ENCODE assay signal across 1 cellular context in genomic region chr12:110345176-110345651, GRCh38.
A peak's percentile ranks its signal among the peaks of the same experiment; 100 is the strongest.
TF ChIP-seq lines count a peak whose summit lies in the region.

No MANE protein-coding gene starts in this region.

TF ChIP-seq in HepG2, 621 proteins besides CTCF, POLR2A, EP300 and RAD21 (continued from another document and continues in another):
- TF ChIP-seq TCF7 (IDR thresholded peaks at IDR 0.05; ENCODE audit: low read depth) = peak; percentile 44; the same call in 1 of the 2 replicates
- TF ChIP-seq TEAD3 (CRISPR knock-in tag; optimal IDR thresholded peaks at IDR 0.05; ENCODE audit: borderline replicate concordance) = peak; percentile 76
- 0 out of 2 replicates have a peak, but pooled peaks have one; percentile 43 for TF ChIP-seq IKZF5 (CRISPR knock-in tag; IDR thresholded peaks at IDR 0.05)
- no peak; the same call in 1 of the 2 replicates for TF ChIP-seq RXRA (CRISPR knock-in tag; IDR thresholded peaks at IDR 0.05)
- TF ChIP-seq TARDBP (CRISPR knock-in tag; IDR thresholded peaks at IDR 0.05) = 0 out of 2 replicates have a peak, but pooled peaks have one; percentile 27
- no peak for TF ChIP-seq ZNF292 (CRISPR knock-in tag; IDR thresholded peaks at IDR 0.05; ENCODE audit: borderline replicate concordance, low read depth)
- TF ChIP-seq ZNF205 (CRISPR knock-in tag; IDR thresholded peaks at IDR 0.05) = 0 out of 2 replicates have a peak, but pooled peaks have one; percentile 19
- TF ChIP-seq HDAC1 (CRISPR knock-in tag; IDR thresholded peaks at IDR 0.05) = peak; percentile 69; the same call in 1 of the 2 replicates
- peak; percentile 72; the same call in 1 of the 2 replicates for TF ChIP-seq HNF4G (IDR thresholded peaks at IDR 0.05; ENCODE audit: borderline replicate concordance, low read depth, low read length)
- peak; percentile 55; the same call in 1 of the 2 replicates for TF ChIP-seq HNF4G (CRISPR knock-in tag; IDR thresholded peaks at IDR 0.05; ENCODE audit: borderline replicate concordance, low read depth)
- TF ChIP-seq, protein P1, sequence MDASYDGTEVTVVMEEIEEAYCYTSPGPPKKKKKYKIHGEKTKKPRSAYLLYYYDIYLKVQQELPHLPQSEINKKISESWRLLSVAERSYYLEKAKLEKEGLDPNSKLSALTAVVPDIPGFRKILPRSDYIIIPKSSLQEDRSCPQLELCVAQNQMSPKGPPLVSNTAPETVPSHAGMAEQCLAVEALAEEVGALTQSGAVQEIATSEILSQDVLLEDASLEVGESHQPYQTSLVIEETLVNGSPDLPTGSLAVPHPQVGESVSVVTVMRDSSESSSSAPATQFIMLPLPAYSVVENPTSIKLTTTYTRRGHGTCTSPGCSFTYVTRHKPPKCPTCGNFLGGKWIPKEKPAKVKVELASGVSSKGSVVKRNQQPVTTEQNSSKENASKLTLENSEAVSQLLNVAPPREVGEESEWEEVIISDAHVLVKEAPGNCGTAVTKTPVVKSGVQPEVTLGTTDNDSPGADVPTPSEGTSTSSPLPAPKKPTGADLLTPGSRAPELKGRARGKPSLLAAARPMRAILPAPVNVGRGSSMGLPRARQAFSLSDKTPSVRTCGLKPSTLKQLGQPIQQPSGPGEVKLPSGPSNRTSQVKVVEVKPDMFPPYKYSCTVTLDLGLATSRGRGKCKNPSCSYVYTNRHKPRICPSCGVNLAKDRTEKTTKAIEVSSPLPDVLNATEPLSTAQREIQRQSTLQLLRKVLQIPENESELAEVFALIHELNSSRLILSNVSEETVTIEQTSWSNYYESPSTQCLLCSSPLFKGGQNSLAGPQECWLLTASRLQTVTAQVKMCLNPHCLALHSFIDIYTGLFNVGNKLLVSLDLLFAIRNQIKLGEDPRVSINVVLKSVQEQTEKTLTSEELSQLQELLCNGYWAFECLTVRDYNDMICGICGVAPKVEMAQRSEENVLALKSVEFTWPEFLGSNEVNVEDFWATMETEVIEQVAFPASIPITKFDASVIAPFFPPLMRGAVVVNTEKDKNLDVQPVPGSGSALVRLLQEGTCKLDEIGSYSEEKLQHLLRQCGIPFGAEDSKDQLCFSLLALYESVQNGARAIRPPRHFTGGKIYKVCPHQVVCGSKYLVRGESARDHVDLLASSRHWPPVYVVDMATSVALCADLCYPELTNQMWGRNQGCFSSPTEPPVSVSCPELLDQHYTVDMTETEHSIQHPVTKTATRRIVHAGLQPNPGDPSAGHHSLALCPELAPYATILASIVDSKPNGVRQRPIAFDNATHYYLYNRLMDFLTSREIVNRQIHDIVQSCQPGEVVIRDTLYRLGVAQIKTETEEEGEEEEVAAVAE (CRISPR knock-in tag; IDR thresholded peaks at IDR 0.05; ENCODE audit: borderline replicate concordance) = 0 out of 2 replicates have a peak, but pooled peaks have one; percentile 27
- TF ChIP-seq PAWR (CRISPR knock-in tag; IDR thresholded peaks at IDR 0.05; ENCODE audit: borderline replicate concordance) = no peak
- no peak for TF ChIP-seq SMARCC2 (IDR thresholded peaks at IDR 0.05)
- peak; percentile 23; the same call in 1 of the 2 replicates for TF ChIP-seq ATF7 (IDR thresholded peaks at IDR 0.05)
- no peak for TF ChIP-seq ATF7 (CRISPR knock-in tag; IDR thresholded peaks at IDR 0.05)
- TF ChIP-seq, protein P2, sequence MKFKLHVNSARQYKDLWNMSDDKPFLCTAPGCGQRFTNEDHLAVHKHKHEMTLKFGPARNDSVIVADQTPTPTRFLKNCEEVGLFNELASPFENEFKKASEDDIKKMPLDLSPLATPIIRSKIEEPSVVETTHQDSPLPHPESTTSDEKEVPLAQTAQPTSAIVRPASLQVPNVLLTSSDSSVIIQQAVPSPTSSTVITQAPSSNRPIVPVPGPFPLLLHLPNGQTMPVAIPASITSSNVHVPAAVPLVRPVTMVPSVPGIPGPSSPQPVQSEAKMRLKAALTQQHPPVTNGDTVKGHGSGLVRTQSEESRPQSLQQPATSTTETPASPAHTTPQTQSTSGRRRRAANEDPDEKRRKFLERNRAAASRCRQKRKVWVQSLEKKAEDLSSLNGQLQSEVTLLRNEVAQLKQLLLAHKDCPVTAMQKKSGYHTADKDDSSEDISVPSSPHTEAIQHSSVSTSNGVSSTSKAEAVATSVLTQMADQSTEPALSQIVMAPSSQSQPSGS (CRISPR knock-in tag; IDR thresholded peaks at IDR 0.05) = no peak
- TF ChIP-seq, protein P3, sequence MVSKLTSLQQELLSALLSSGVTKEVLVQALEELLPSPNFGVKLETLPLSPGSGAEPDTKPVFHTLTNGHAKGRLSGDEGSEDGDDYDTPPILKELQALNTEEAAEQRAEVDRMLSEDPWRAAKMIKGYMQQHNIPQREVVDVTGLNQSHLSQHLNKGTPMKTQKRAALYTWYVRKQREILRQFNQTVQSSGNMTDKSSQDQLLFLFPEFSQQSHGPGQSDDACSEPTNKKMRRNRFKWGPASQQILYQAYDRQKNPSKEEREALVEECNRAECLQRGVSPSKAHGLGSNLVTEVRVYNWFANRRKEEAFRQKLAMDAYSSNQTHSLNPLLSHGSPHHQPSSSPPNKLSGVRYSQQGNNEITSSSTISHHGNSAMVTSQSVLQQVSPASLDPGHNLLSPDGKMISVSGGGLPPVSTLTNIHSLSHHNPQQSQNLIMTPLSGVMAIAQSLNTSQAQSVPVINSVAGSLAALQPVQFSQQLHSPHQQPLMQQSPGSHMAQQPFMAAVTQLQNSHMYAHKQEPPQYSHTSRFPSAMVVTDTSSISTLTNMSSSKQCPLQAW (CRISPR knock-in tag; IDR thresholded peaks at IDR 0.05) = peak; percentile 42; the same call in 1 of the 2 replicates
- TF ChIP-seq ZNF768 (CRISPR knock-in tag; IDR thresholded peaks at IDR 0.05) = no peak
- TF ChIP-seq ASH2L (IDR thresholded peaks at IDR 0.05; ENCODE audit: insufficient read length, low read depth, low read length) = peak; percentile 32
- TF ChIP-seq MAFG (CRISPR knock-in tag; IDR thresholded peaks at IDR 0.05) = no peak
- TF ChIP-seq ZBTB46 (CRISPR knock-in tag; IDR thresholded peaks at IDR 0.05; ENCODE audit: borderline replicate concordance) = no peak
- TF ChIP-seq, protein P4, sequence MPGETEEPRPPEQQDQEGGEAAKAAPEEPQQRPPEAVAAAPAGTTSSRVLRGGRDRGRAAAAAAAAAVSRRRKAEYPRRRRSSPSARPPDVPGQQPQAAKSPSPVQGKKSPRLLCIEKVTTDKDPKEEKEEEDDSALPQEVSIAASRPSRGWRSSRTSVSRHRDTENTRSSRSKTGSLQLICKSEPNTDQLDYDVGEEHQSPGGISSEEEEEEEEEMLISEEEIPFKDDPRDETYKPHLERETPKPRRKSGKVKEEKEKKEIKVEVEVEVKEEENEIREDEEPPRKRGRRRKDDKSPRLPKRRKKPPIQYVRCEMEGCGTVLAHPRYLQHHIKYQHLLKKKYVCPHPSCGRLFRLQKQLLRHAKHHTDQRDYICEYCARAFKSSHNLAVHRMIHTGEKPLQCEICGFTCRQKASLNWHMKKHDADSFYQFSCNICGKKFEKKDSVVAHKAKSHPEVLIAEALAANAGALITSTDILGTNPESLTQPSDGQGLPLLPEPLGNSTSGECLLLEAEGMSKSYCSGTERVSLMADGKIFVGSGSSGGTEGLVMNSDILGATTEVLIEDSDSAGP (CRISPR knock-in tag; IDR thresholded peaks at IDR 0.05; ENCODE audit: borderline replicate concordance) = no peak
- TF ChIP-seq ZNF879 (CRISPR knock-in tag; IDR thresholded peaks at IDR 0.05) = no peak
- peak; percentile 71; the same call in 1 of the 2 replicates for TF ChIP-seq ZNF644 (CRISPR knock-in tag; IDR thresholded peaks at IDR 0.05; ENCODE audit: low read depth)
- TF ChIP-seq SATB2 (CRISPR knock-in tag; IDR thresholded peaks at IDR 0.05) = no peak
- peak; percentile 54; the same call in 1 of the 2 replicates for TF ChIP-seq NR2F2 (IDR thresholded peaks at IDR 0.05; ENCODE audit: borderline replicate concordance, low read depth)
- TF ChIP-seq FOXA3 (CRISPR knock-in tag; IDR thresholded peaks at IDR 0.05) = peak; percentile 44
- peak; percentile 71; the same call in 1 of the 2 replicates for TF ChIP-seq MIER2 (CRISPR knock-in tag; IDR thresholded peaks at IDR 0.05)
- TF ChIP-seq ETV5 (CRISPR knock-in tag; IDR thresholded peaks at IDR 0.05; ENCODE audit: borderline replicate concordance) = peak; percentile 54; the same call in 1 of the 2 replicates
- 0 out of 2 replicates have a peak, but pooled peaks have one; percentile 23 for TF ChIP-seq ATF1 (CRISPR knock-in tag; IDR thresholded peaks at IDR 0.05)
- TF ChIP-seq, protein P5, sequence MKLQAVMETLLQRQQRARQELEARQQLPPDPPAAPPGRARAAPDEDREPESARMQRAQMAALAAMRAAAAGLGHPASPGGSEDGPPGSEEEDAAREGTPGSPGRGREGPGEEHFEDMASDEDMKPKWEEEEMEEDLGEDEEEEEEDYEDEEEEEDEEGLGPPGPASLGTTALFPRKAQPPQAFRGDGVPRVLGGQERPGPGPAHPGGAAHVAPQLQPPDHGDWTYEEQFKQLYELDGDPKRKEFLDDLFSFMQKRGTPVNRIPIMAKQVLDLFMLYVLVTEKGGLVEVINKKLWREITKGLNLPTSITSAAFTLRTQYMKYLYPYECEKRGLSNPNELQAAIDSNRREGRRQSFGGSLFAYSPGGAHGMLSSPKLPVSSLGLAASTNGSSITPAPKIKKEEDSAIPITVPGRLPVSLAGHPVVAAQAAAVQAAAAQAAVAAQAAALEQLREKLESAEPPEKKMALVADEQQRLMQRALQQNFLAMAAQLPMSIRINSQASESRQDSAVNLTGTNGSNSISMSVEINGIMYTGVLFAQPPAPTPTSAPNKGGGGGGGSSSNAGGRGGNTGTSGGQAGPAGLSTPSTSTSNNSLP (IDR thresholded peaks at IDR 0.05; ENCODE audit: low read depth, low read length) = peak; percentile 88; the same call in 1 of the 2 replicates
- no peak for TF ChIP-seq ZNF24 (IDR thresholded peaks at IDR 0.05)
- no peak for TF ChIP-seq POLR2AphosphoS2 (IDR thresholded peaks at IDR 0.05; ENCODE audit: low read depth, low read length)
- no peak for TF ChIP-seq NR2F6 (IDR thresholded peaks at IDR 0.05)
- 0 out of 2 replicates have a peak, but pooled peaks have one; percentile 37 for TF ChIP-seq NR2F6 (CRISPR knock-in tag; IDR thresholded peaks at IDR 0.05)
- 0 out of 2 replicates have a peak, but pooled peaks have one; percentile 59 for TF ChIP-seq ZGPAT (CRISPR knock-in tag; IDR thresholded peaks at IDR 0.05)
- TF ChIP-seq BCL3 (CRISPR knock-in tag; IDR thresholded peaks at IDR 0.05) = no peak
- TF ChIP-seq, protein P6, sequence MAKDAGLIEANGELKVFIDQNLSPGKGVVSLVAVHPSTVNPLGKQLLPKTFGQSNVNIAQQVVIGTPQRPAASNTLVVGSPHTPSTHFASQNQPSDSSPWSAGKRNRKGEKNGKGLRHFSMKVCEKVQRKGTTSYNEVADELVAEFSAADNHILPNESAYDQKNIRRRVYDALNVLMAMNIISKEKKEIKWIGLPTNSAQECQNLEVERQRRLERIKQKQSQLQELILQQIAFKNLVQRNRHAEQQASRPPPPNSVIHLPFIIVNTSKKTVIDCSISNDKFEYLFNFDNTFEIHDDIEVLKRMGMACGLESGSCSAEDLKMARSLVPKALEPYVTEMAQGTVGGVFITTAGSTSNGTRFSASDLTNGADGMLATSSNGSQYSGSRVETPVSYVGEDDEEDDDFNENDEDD (CRISPR knock-in tag; IDR thresholded peaks at IDR 0.05; ENCODE audit: borderline replicate concordance) = peak; percentile 36; the same call in 1 of the 2 replicates
- peak; percentile 91 for TF ChIP-seq NFE2L2 (IDR thresholded peaks at IDR 0.05; ENCODE audit: low read length)
- 0 out of 2 replicates have a peak, but pooled peaks have one; percentile 15 for TF ChIP-seq SP4 (CRISPR knock-in tag; IDR thresholded peaks at IDR 0.05)
- no peak for TF ChIP-seq ZNF556 (CRISPR knock-in tag; IDR thresholded peaks at IDR 0.05; ENCODE audit: borderline replicate concordance)
- peak; percentile 65; the same call in 1 of the 2 replicates for TF ChIP-seq RCOR2 (CRISPR knock-in tag; IDR thresholded peaks at IDR 0.05)
